In genomic region chr18:1527805-1528204, GRCh38 we compare ENCODE assay signal across 36 cellular contexts.
"Had no signal": no experiment of that assay in that cellular context is flagged by ENCODE, and none has a peak within 500 bp of the region (broad histone marks: within the 10 kb centered on the region; RNA-seq: fewer than 3 reads in every experiment).

No MANE protein-coding gene starts in this region.

- H3K27me3 ChIP-seq: ascending aorta, brain microvascular endothelial cell, breast epithelium had no signal

- DNase-seq: activated B cell treated with CpG ODN at 0.5 μM for 24 hours; activated CD4-positive, alpha-beta memory T cell treated with anti-CD3 and anti-CD28 coated beads, Interleukin-2, amount 10 ng/mL, durations not matched to agents 7 days and 5 days; activated CD4-positive, alpha-beta T cell treated with anti-CD3 and anti-CD28 coated beads for 36 hours; activated CD4-positive, alpha-beta T cell treated with anti-CD3 and anti-CD28 coated beads for 48 hours; activated CD4-positive, alpha-beta T cell treated with anti-CD3 and anti-CD28 coated beads, Interleukin-2, amount 10 ng/mL, durations not matched to agents 7 days and 5 days; activated CD4-positive, alpha-beta T cell treated with anti-CD3 and anti-CD28 coated beads, Interleukin-2, amount 50 U/mL, for 48 hours; activated CD4-positive, CD25-positive, alpha-beta regulatory T cell treated with anti-CD3 and anti-CD28 coated beads, Interleukin-2, amount 50 U/mL, for 72 hours; activated CD8-positive, alpha-beta memory T cell treated with anti-CD3 and anti-CD28 coated beads for 24 hours; activated CD8-positive, alpha-beta memory T cell treated with anti-CD3 and anti-CD28 coated beads, Interleukin-2, amount 10 ng/mL, durations not matched to agents 7 days and 5 days; activated CD8-positive, alpha-beta memory T cell treated with anti-CD3 and anti-CD28 coated beads, Interleukin-2, amount 50 U/mL, for 48 hours; activated CD8-positive, alpha-beta T cell treated with anti-CD3 and anti-CD28 coated beads, Interleukin-2, amount 10 ng/mL, durations not matched to agents 7 days and 5 days; activated effector memory CD4-positive, alpha-beta T cell treated with Interleukin-2 at 50 U/mL for 16 hours; activated gamma-delta T cell; activated naive CD4-positive, alpha-beta T cell treated with anti-CD3 and anti-CD28 coated beads, Interleukin-2, amount 10 ng/mL, durations not matched to agents 7 days and 5 days; activated naive CD4-positive, alpha-beta T cell treated with Interleukin-2 at 50 U/mL for 16 hours; activated naive CD8-positive, alpha-beta T cell treated with anti-CD3 and anti-CD28 coated beads, Interleukin-2, amount 10 ng/mL, durations not matched to agents 7 days and 5 days; activated naive CD8-positive, alpha-beta T cell treated with anti-CD3 and anti-CD28 coated beads, Interleukin-2, amount 50 U/mL, for 24 hours; activated T-cell treated with anti-CD3 and anti-CD28 coated beads, Interleukin-2, amount 50 U/mL, for 24 hours; activated T-cell treated with anti-CD3 and anti-CD28 coated beads, Interleukin-2, amount 50 U/mL, for 48 hours; amygdala; anterior cingulate cortex; brain microvascular endothelial cell; central memory CD4-positive, alpha-beta T cell; SW 1271; T-helper 1 cell; T-helper 2 cell; T-helper 9 cell had no signal

- H3K36me3 ChIP-seq: ascending aorta, brain microvascular endothelial cell, breast epithelium had no signal

- H3K27me3 Mint-ChIP-seq: activated B cell treated with CpG ODN at 0.5 μM for 24 hours; activated CD4-positive, alpha-beta memory T cell treated with anti-CD3 and anti-CD28 coated beads, Interleukin-2, amount 10 ng/mL, durations not matched to agents 7 days and 5 days; activated CD4-positive, alpha-beta T cell treated with anti-CD3 and anti-CD28 coated beads, Interleukin-2, amount 10 ng/mL, durations not matched to agents 7 days and 5 days; activated CD8-positive, alpha-beta memory T cell treated with anti-CD3 and anti-CD28 coated beads, Interleukin-2, amount 10 ng/mL, durations not matched to agents 7 days and 5 days; activated naive CD4-positive, alpha-beta T cell treated with anti-CD3 and anti-CD28 coated beads, Interleukin-2, amount 10 ng/mL, durations not matched to agents 7 days and 5 days; activated naive CD4-positive, alpha-beta T cell treated with anti-CD3 and anti-CD28 coated beads, Interleukin-2, amount 50 U/mL, for 24 hours; activated naive CD8-positive, alpha-beta T cell; activated naive CD8-positive, alpha-beta T cell treated with anti-CD3 and anti-CD28 coated beads, Interleukin-2, amount 10 ng/mL, durations not matched to agents 7 days and 5 days; activated naive CD8-positive, alpha-beta T cell treated with anti-CD3 and anti-CD28 coated beads, Interleukin-2, amount 50 U/mL, for 24 hours; activated T-cell treated with anti-CD3 and anti-CD28 coated beads, Interleukin-2, amount 50 U/mL, for 24 hours had no signal

- H3K27ac ChIP-seq: ascending aorta, brain microvascular endothelial cell, breast epithelium, VCaP had no signal

- H3K9me3 Mint-ChIP-seq: activated CD4-positive, alpha-beta T cell treated with anti-CD3 and anti-CD28 coated beads, Interleukin-2, amount 10 ng/mL, durations not matched to agents 7 days and 5 days; activated naive CD4-positive, alpha-beta T cell treated with anti-CD3 and anti-CD28 coated beads, Interleukin-2, amount 10 ng/mL, durations not matched to agents 7 days and 5 days; activated naive CD4-positive, alpha-beta T cell treated with anti-CD3 and anti-CD28 coated beads, Interleukin-2, amount 50 U/mL, for 24 hours; activated T-cell treated with anti-CD3 and anti-CD28 coated beads, Interleukin-2, amount 50 U/mL, for 24 hours had no signal

- H3K4me1 Mint-ChIP-seq: activated B cell treated with CpG ODN at 0.5 μM for 24 hours; activated CD4-positive, alpha-beta memory T cell treated with anti-CD3 and anti-CD28 coated beads, Interleukin-2, amount 10 ng/mL, durations not matched to agents 7 days and 5 days; activated CD4-positive, alpha-beta T cell treated with anti-CD3 and anti-CD28 coated beads for 36 hours; activated CD4-positive, alpha-beta T cell treated with anti-CD3 and anti-CD28 coated beads, Interleukin-2, amount 10 ng/mL, durations not matched to agents 7 days and 5 days; activated CD8-positive, alpha-beta memory T cell treated with anti-CD3 and anti-CD28 coated beads, Interleukin-2, amount 10 ng/mL, durations not matched to agents 7 days and 5 days; activated naive CD4-positive, alpha-beta T cell treated with anti-CD3 and anti-CD28 coated beads, Interleukin-2, amount 10 ng/mL, durations not matched to agents 7 days and 5 days; activated naive CD4-positive, alpha-beta T cell treated with anti-CD3 and anti-CD28 coated beads, Interleukin-2, amount 50 U/mL, for 24 hours; activated naive CD8-positive, alpha-beta T cell treated with anti-CD3 and anti-CD28 coated beads, Interleukin-2, amount 10 ng/mL, durations not matched to agents 7 days and 5 days; activated naive CD8-positive, alpha-beta T cell treated with anti-CD3 and anti-CD28 coated beads, Interleukin-2, amount 50 U/mL, for 24 hours had no signal

- H3K27ac Mint-ChIP-seq: activated B cell treated with CpG ODN at 0.5 μM for 24 hours; activated CD4-positive, alpha-beta memory T cell treated with anti-CD3 and anti-CD28 coated beads, Interleukin-2, amount 10 ng/mL, durations not matched to agents 7 days and 5 days; activated CD4-positive, alpha-beta T cell treated with anti-CD3 and anti-CD28 coated beads for 36 hours; activated CD4-positive, alpha-beta T cell treated with anti-CD3 and anti-CD28 coated beads, Interleukin-2, amount 10 ng/mL, durations not matched to agents 7 days and 5 days; activated CD8-positive, alpha-beta memory T cell treated with anti-CD3 and anti-CD28 coated beads, Interleukin-2, amount 10 ng/mL, durations not matched to agents 7 days and 5 days; activated CD8-positive, alpha-beta T cell treated with anti-CD3 and anti-CD28 coated beads, Interleukin-2, amount 10 ng/mL, durations not matched to agents 7 days and 5 days; activated naive CD4-positive, alpha-beta T cell treated with anti-CD3 and anti-CD28 coated beads, Interleukin-2, amount 10 ng/mL, durations not matched to agents 7 days and 5 days; activated naive CD4-positive, alpha-beta T cell treated with anti-CD3 and anti-CD28 coated beads, Interleukin-2, amount 50 U/mL, for 24 hours; activated naive CD8-positive, alpha-beta T cell; activated naive CD8-positive, alpha-beta T cell treated with anti-CD3 and anti-CD28 coated beads, Interleukin-2, amount 10 ng/mL, durations not matched to agents 7 days and 5 days; activated naive CD8-positive, alpha-beta T cell treated with anti-CD3 and anti-CD28 coated beads, Interleukin-2, amount 50 U/mL, for 24 hours; activated T-cell treated with anti-CD3 and anti-CD28 coated beads, Interleukin-2, amount 50 U/mL, for 24 hours; activated T-helper 2 cell treated with anti-CD3 and anti-CD28 coated beads, Interferon-gamma antibody, Interleukin-2, Interleukin-4, amounts not matched to agents 10 μg/mL and 5 μg/mL and 100 μg/mL, durations not matched to agents 14 hours and 24 hours and 36 hours; T-helper 1 cell treated with Interleukin-12 subunit alpha and Interleukin-12 subunit beta and Interleukin-4 antibody, amounts not matched to agents 30 μg/mL and 1 μg/mL, for 36 hours; T-helper 2 cell treated with Interferon-gamma antibody and Interleukin-4, amounts not matched to agents 5 μg/mL and 100 μg/mL, for 36 hours had no signal

- H3K4me3 ChIP-seq: ascending aorta, breast epithelium had no signal

- FAIRE-seq: TTC549 had no signal

- H3K9me3 ChIP-seq: ascending aorta, breast epithelium had no signal

- H3K36me3 Mint-ChIP-seq: activated CD8-positive, alpha-beta memory T cell treated with anti-CD3 and anti-CD28 coated beads, Interleukin-2, amount 10 ng/mL, durations not matched to agents 7 days and 5 days; activated naive CD4-positive, alpha-beta T cell treated with anti-CD3 and anti-CD28 coated beads, Interleukin-2, amount 10 ng/mL, durations not matched to agents 7 days and 5 days; activated naive CD4-positive, alpha-beta T cell treated with anti-CD3 and anti-CD28 coated beads, Interleukin-2, amount 50 U/mL, for 24 hours; activated naive CD8-positive, alpha-beta T cell; activated naive CD8-positive, alpha-beta T cell treated with anti-CD3 and anti-CD28 coated beads, Interleukin-2, amount 10 ng/mL, durations not matched to agents 7 days and 5 days had no signal

- ATAC-seq: activated CD4-positive, alpha-beta T cell treated with anti-CD3 and anti-CD28 coated beads for 36 hours; activated CD8-positive, alpha-beta memory T cell treated with anti-CD3 and anti-CD28 coated beads, Interleukin-2, amount 10 ng/mL, durations not matched to agents 7 days and 5 days; activated CD8-positive, alpha-beta T cell treated with anti-CD3 and anti-CD28 coated beads, Interleukin-2, amount 10 ng/mL, durations not matched to agents 7 days and 5 days; activated naive CD8-positive, alpha-beta T cell treated with anti-CD3 and anti-CD28 coated beads, Interleukin-2, amount 50 U/mL, for 24 hours had no signal

- H3K4me3 Mint-ChIP-seq: activated B cell treated with CpG ODN at 0.5 μM for 24 hours; activated CD4-positive, alpha-beta memory T cell treated with anti-CD3 and anti-CD28 coated beads, Interleukin-2, amount 10 ng/mL, durations not matched to agents 7 days and 5 days; activated CD4-positive, alpha-beta T cell treated with anti-CD3 and anti-CD28 coated beads for 36 hours; activated CD4-positive, alpha-beta T cell treated with anti-CD3 and anti-CD28 coated beads, Interleukin-2, amount 10 ng/mL, durations not matched to agents 7 days and 5 days; activated CD8-positive, alpha-beta memory T cell treated with anti-CD3 and anti-CD28 coated beads, Interleukin-2, amount 10 ng/mL, durations not matched to agents 7 days and 5 days; activated CD8-positive, alpha-beta T cell treated with anti-CD3 and anti-CD28 coated beads, Interleukin-2, amount 10 ng/mL, durations not matched to agents 7 days and 5 days; activated naive CD4-positive, alpha-beta T cell treated with anti-CD3 and anti-CD28 coated beads, Interleukin-2, amount 10 ng/mL, durations not matched to agents 7 days and 5 days; activated naive CD4-positive, alpha-beta T cell treated with anti-CD3 and anti-CD28 coated beads, Interleukin-2, amount 50 U/mL, for 24 hours; activated naive CD8-positive, alpha-beta T cell; activated naive CD8-positive, alpha-beta T cell treated with anti-CD3 and anti-CD28 coated beads, Interleukin-2, amount 10 ng/mL, durations not matched to agents 7 days and 5 days; activated naive CD8-positive, alpha-beta T cell treated with anti-CD3 and anti-CD28 coated beads, Interleukin-2, amount 50 U/mL, for 24 hours; activated T-cell treated with anti-CD3 and anti-CD28 coated beads, Interleukin-2, amount 50 U/mL, for 24 hours; T-helper 1 cell treated with Interleukin-12 subunit alpha and Interleukin-12 subunit beta and Interleukin-4 antibody, amounts not matched to agents 30 μg/mL and 1 μg/mL, for 36 hours; T-helper 2 cell treated with Interferon-gamma antibody and Interleukin-4, amounts not matched to agents 5 μg/mL and 100 μg/mL, for 36 hours had no signal

- H3K4me1 ChIP-seq: ascending aorta, breast epithelium had no signal
